9 cellular contexts compared by ENCODE assay signal in genomic region chr1:158998037-158998780, GRCh38. TPM values are rescaled to one million over a fixed set of nuclear protein-coding genes. Genes with fewer than 3 reads are reported as not detected.
A peak's percentile ranks its signal among the peaks of the same experiment; 100 is the strongest.
DNase-seq lines count a peak whose midpoint lies in the region; ATAC-seq and TF ChIP-seq lines count a peak whose summit lies in the region.
"Had no signal": no experiment of that assay in that cellular context is flagged by ENCODE, and none has a peak within 500 bp of the region (broad histone marks: within the 10 kb centered on the region; RNA-seq: fewer than 3 reads in every experiment).

No MANE protein-coding gene starts in this region.

- CTCF ChIA-PET in WTC11 (lab: Charles Lee): interaction anchor here (0.6 to 1.4 kb wide), 8 partner anchors 8 to 491 kb away, joined by 3 to 10 read pairs (median 5); no protein-coding TSS in a partner anchor

- H3K27ac ChIP-seq in upper lobe of left lung: peak overlapping the region in 1 of 4 donors; percentile 82

- H3K4me3 ChIP-seq in upper lobe of left lung: peak overlapping the region in 3 of 4 donors; percentile 32 to 46 (median 46)

- peaks cover 40% of the 10 kb centered on the region for H3K4me1 Mint-ChIP-seq in activated naive CD4-positive, alpha-beta T cell treated with anti-CD3 and anti-CD28 coated beads, Interleukin-2, amount 50 U/mL, for 24 hours
- H3K4me1 Mint-ChIP-seq in WTC11: peaks cover 26% of the 10 kb centered on the region

- no peaks in the 10 kb centered on the region for H3K36me3 ChIP-seq in upper lobe of left lung

- peak overlapping the region; percentile 65 for H3K4me3 Mint-ChIP-seq in activated naive CD4-positive, alpha-beta T cell treated with anti-CD3 and anti-CD28 coated beads, Interleukin-2, amount 50 U/mL, for 24 hours
- H3K4me3 Mint-ChIP-seq in WTC11: peak overlapping the region; percentile 74; the same call in 1 of the 2 replicates

- peaks cover 10 to 25% (median 15%) of the 10 kb centered on the region in 4 donors for H3K4me1 ChIP-seq in upper lobe of left lung

- no peak for TF ChIP-seq CTCF in WTC11 (IDR thresholded peaks at IDR 0.05)
- TF ChIP-seq CTCF in upper lobe of left lung (IDR thresholded peaks at IDR 0.05): no peak

- 41% methylated on average over 6 of the region's 6 CpGs for WGBS in upper lobe of left lung, 2 donors

- H3K27ac Mint-ChIP-seq in activated naive CD4-positive, alpha-beta T cell treated with anti-CD3 and anti-CD28 coated beads, Interleukin-2, amount 50 U/mL, for 24 hours: peak overlapping the region; percentile 91
- no peak overlapping the region for H3K27ac Mint-ChIP-seq in WTC11

- no peak for TF ChIP-seq EP300 in upper lobe of left lung (IDR thresholded peaks at IDR 0.05)

- DNase-seq in activated naive CD4-positive, alpha-beta T cell (lab: John Stamatoyannopoulos, UW): no peak
- DNase-seq in WTC11 (ENCODE audit: low spot score) (no peak), left lobe of liver (ENCODE audit: low spot score) (no peak), upper lobe of left lung (no peak), posterior vena cava (ENCODE audit: low spot score) (no peak), NCI-H2107 treated with DMSO at 0.1 percent for 48 hours (lab: John Stamatoyannopoulos, UW; ENCODE audit: unreplicated experiment) (no peak)
- DNase-seq: activated CD8-positive, alpha-beta memory T cell treated with anti-CD3 and anti-CD28 coated beads for 24 hours had no signal

- H3K36me3 Mint-ChIP-seq in activated naive CD4-positive, alpha-beta T cell treated with anti-CD3 and anti-CD28 coated beads, Interleukin-2, amount 50 U/mL, for 24 hours: peaks cover 13% of the 10 kb centered on the region
- no peaks in the 10 kb centered on the region for H3K36me3 Mint-ChIP-seq in WTC11

- ATAC-seq in WTC11 (no peak), left lobe of liver (peak; percentile 61), upper lobe of left lung (ENCODE audit: low FRiP score in 2 of 2) (peak in 1 of 2 donors; percentile 7), HG03520 (IDR thresholded peaks at IDR 0.05; ENCODE audit: unreplicated experiment) (no peak)

- no peaks in the 10 kb centered on the region for H3K27me3 Mint-ChIP-seq in activated naive CD4-positive, alpha-beta T cell treated with anti-CD3 and anti-CD28 coated beads, Interleukin-2, amount 50 U/mL, for 24 hours
- H3K27me3 Mint-ChIP-seq in WTC11 (ENCODE audit: low read depth): no peaks in the 10 kb centered on the region; the same call in 1 of the 2 replicates

- no peaks in the 10 kb centered on the region for H3K27me3 ChIP-seq in upper lobe of left lung

- POLR2A ChIA-PET in WTC11 (lab: Charles Lee): no interaction called here

- no peaks in the 10 kb centered on the region for H3K9me3 Mint-ChIP-seq in activated naive CD4-positive, alpha-beta T cell treated with anti-CD3 and anti-CD28 coated beads, Interleukin-2, amount 50 U/mL, for 24 hours
- peaks cover 21% of the 10 kb centered on the region for H3K9me3 Mint-ChIP-seq in WTC11

- H3K9me3 ChIP-seq in upper lobe of left lung: no peaks in the 10 kb centered on the region

- intact Hi-C loops in posterior vena cava (cut with DNase I): no loop called here

- TF ChIP-seq POLR2A in upper lobe of left lung (IDR thresholded peaks at IDR 0.05): no peak

TF ChIP-seq in WTC11, 78 proteins besides CTCF, POLR2A, EP300 and RAD21:
- TF ChIP-seq ZNF317 (CRISPR knock-in tag; IDR thresholded peaks at IDR 0.05; ENCODE audit: borderline replicate concordance, low read depth) (no peak), AFF4 (CRISPR knock-in tag; IDR thresholded peaks at IDR 0.05; ENCODE audit: borderline replicate concordance) (no peak), GRHL2 (CRISPR knock-in tag; IDR thresholded peaks at IDR 0.05; ENCODE audit: insufficient replicate concordance, severe bottlenecking) (no peak), ARID4B (CRISPR knock-in tag; IDR thresholded peaks at IDR 0.05; ENCODE audit: borderline replicate concordance) (no peak), ERG (CRISPR knock-in tag; IDR thresholded peaks at IDR 0.05) (no peak), TCF7 (CRISPR knock-in tag; IDR thresholded peaks at IDR 0.05; ENCODE audit: low read depth) (no peak), RORB (CRISPR knock-in tag; IDR thresholded peaks at IDR 0.05) (no peak), ZNF232 (CRISPR knock-in tag; IDR thresholded peaks at IDR 0.05) (no peak), TP53 (CRISPR knock-in tag; IDR thresholded peaks at IDR 0.05) (no peak), EMX1 (CRISPR knock-in tag; IDR thresholded peaks at IDR 0.05) (no peak), ZNF423 (CRISPR knock-in tag; IDR thresholded peaks at IDR 0.05) (no peak), CREB1 (CRISPR knock-in tag; IDR thresholded peaks at IDR 0.05) (no peak), OVOL2 (CRISPR knock-in tag; IDR thresholded peaks at IDR 0.05; ENCODE audit: borderline replicate concordance) (no peak), PRRX2 (CRISPR knock-in tag; IDR thresholded peaks at IDR 0.05) (no peak), ZNF671 (CRISPR knock-in tag; IDR thresholded peaks at IDR 0.05) (no peak)
TF ChIP-seq in WTC11: peak in this region for 0.

RNA-seq across cellular contexts. Expression of gene IFI16, which starts 11.5 kb away (rescaled TPM):
- total RNA-seq in WTC11 (2021) (2.0 to 3.2 TPM (median 2.9 TPM) in 3 replicates), left lobe of liver (5.2 TPM), upper lobe of left lung (100 to 1,000 TPM in 1 of 6 donors, 10 to 100 TPM in 5; 43.8 to 108 (median 66.2) TPM), posterior vena cava (10 to 100 TPM; 99.0 to 99.6 TPM)
